11 cellular contexts compared by ENCODE assay signal in the genomic region with DNA sequence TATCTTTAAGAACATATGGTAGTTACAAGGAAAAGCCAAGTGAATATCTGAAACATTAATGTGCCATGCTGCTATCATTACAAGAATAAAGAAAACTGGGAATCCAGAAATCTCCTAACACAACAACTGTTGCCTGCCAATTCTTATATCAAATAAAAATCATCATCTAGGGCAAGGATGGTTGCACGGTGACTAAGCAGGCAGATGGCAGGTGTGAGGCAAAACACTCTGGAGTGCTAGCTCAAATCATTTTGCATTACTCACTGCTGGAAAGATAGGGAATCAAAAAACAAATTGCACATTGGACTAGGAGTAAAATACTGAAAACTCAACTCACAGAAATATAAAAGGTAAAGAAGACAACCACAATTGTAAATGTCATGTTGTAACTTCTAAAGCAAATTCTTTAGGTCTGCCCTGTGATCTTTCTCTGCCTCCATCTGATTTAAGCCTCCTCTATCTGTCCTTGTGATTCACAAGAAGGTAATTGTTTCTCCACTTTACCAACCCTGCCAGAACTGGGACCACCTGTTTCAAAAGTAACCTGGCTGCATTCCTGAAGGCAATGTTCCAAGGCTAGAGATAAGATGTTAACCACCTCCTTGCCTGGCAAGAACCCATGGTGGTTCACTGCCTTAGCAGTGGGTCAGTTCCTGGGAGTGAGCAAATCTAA. TPM values are rescaled to one million over a fixed set of nuclear protein-coding genes. Genes with fewer than 3 reads are reported as not detected.
DNase-seq lines count a peak whose midpoint lies in the region; ATAC-seq and TF ChIP-seq lines count a peak whose summit lies in the region.
"Had no signal": no experiment of that assay in that cellular context is flagged by ENCODE, and none has a peak within 500 bp of the region (broad histone marks: within the 10 kb centered on the region; RNA-seq: fewer than 3 reads in every experiment).

No MANE protein-coding gene starts in this region.

- H3K4me3 Mint-ChIP-seq in activated naive CD8-positive, alpha-beta T cell treated with anti-CD3 and anti-CD28 coated beads, Interleukin-2, amount 50 U/mL, for 24 hours = no peak overlapping the region
- H3K4me3 Mint-ChIP-seq: activated T-helper 1 cell treated with anti-CD3 and anti-CD28 coated beads, Interleukin-12 subunit alpha, Interleukin-12 subunit beta, Interleukin-2, Interleukin-4 antibody, amounts not matched to agents 30 ng/mL and 10 ng/mL and 1 ng/mL, durations not matched to agents 14 hours and 24 hours and 36 hours had no signal

- peaks cover 8% of the 10 kb centered on the region for H3K4me1 ChIP-seq in cardiac muscle cell (ENCODE audit: low read depth)
- peaks cover 0 to 12% of the 10 kb centered on the region in 2 donors for H3K4me1 ChIP-seq in right atrium auricular region
- H3K4me1 ChIP-seq: BLaER1 had no signal

- H3K36me3 ChIP-seq in cardiac muscle cell (no peaks in the 10 kb centered on the region), right atrium auricular region (no peaks in the 10 kb centered on the region)
- H3K36me3 ChIP-seq: BLaER1 had no signal

- no peaks in the 10 kb centered on the region for H3K27me3 Mint-ChIP-seq in activated naive CD8-positive, alpha-beta T cell treated with anti-CD3 and anti-CD28 coated beads, Interleukin-2, amount 50 U/mL, for 24 hours

- no peak overlapping the region for H3K27ac Mint-ChIP-seq in activated naive CD8-positive, alpha-beta T cell treated with anti-CD3 and anti-CD28 coated beads, Interleukin-2, amount 50 U/mL, for 24 hours
- H3K27ac Mint-ChIP-seq: activated T-helper 1 cell treated with anti-CD3 and anti-CD28 coated beads, Interleukin-12 subunit alpha, Interleukin-12 subunit beta, Interleukin-2, Interleukin-4 antibody, amounts not matched to agents 30 ng/mL and 10 ng/mL and 1 ng/mL, durations not matched to agents 14 hours and 24 hours and 36 hours had no signal

- no peak for ATAC-seq in GM21723 (IDR thresholded peaks at IDR 0.05; ENCODE audit: unreplicated experiment)
- ATAC-seq in activated naive CD8-positive, alpha-beta T cell treated with anti-CD3 and anti-CD28 coated beads, Interleukin-2, amount 50 U/mL, for 24 hours = no peak

- CTCF ChIA-PET in RWPE1 (lab: Yijun Ruan, JAX) = interaction anchor here (0.6 to 1.7 kb wide), 11 partner anchors 8 to 697 kb away, joined by 3 to 10 read pairs (median 4); no protein-coding TSS in a partner anchor

- H3K36me3 Mint-ChIP-seq in activated naive CD8-positive, alpha-beta T cell treated with anti-CD3 and anti-CD28 coated beads, Interleukin-2, amount 50 U/mL, for 24 hours (ENCODE audit: low read depth) = no peaks in the 10 kb centered on the region

- POLR2A ChIA-PET in RWPE1 (lab: Yijun Ruan, JAX; ENCODE audit: low non-redundant PET) = no interaction called here

- no peak for TF ChIP-seq CTCF in cardiac muscle cell (IDR thresholded peaks at IDR 0.05; ENCODE audit: low read depth, low read length)
- TF ChIP-seq CTCF in right atrium auricular region (IDR thresholded peaks at IDR 0.05) = no peak
- TF ChIP-seq CTCF in RWPE1 (conservative IDR thresholded peaks at IDR 0.05; ENCODE audit: low read depth) = no peak

- no peaks in the 10 kb centered on the region for H3K4me1 Mint-ChIP-seq in activated naive CD8-positive, alpha-beta T cell treated with anti-CD3 and anti-CD28 coated beads, Interleukin-2, amount 50 U/mL, for 24 hours

- H3K27me3 ChIP-seq in cardiac muscle cell (no peaks in the 10 kb centered on the region), right atrium auricular region (no peaks in the 10 kb centered on the region)
- H3K27me3 ChIP-seq: BLaER1 had no signal

- H3K9me3 Mint-ChIP-seq in activated naive CD8-positive, alpha-beta T cell treated with anti-CD3 and anti-CD28 coated beads, Interleukin-2, amount 50 U/mL, for 24 hours = no peaks in the 10 kb centered on the region
- H3K9me3 Mint-ChIP-seq: activated T-helper 1 cell treated with anti-CD3 and anti-CD28 coated beads, Interleukin-12 subunit alpha, Interleukin-12 subunit beta, Interleukin-2, Interleukin-4 antibody, amounts not matched to agents 30 ng/mL and 10 ng/mL and 1 ng/mL, durations not matched to agents 14 hours and 24 hours and 36 hours had no signal

- H3K4me3 ChIP-seq in cardiac muscle cell = no peak overlapping the region
- H3K4me3 ChIP-seq in right atrium auricular region = no peak overlapping the region
- H3K4me3 ChIP-seq: BLaER1 had no signal

- H3K27ac ChIP-seq in cardiac muscle cell = no peak overlapping the region
- H3K27ac ChIP-seq in right atrium auricular region = peak overlapping the region in 1 of 2 donors; percentile 44
- no peak overlapping the region for H3K27ac ChIP-seq in RWPE1
- H3K27ac ChIP-seq: BLaER1 had no signal

- no peaks in the 10 kb centered on the region for H3K9me3 ChIP-seq in cardiac muscle cell (ENCODE audit: low read depth)
- no peaks in the 10 kb centered on the region for H3K9me3 ChIP-seq in right atrium auricular region
- H3K9me3 ChIP-seq: BLaER1 had no signal

- DNase-seq in cardiac muscle cell (ENCODE audit: low read depth in 1 of 2, low spot score in 1 of 2) = peak; percentile 4 to 37
- no peak for DNase-seq in right atrium auricular region (ENCODE audit: low spot score)
- DNase-seq in RWPE1 (ENCODE audit: low spot score) = peak; percentile 47
- peak; percentile 86 for DNase-seq in iris pigment epithelial cell (ENCODE audit: low read depth)
- DNase-seq in ureter (ENCODE audit: low spot score) = peak; percentile 81
- no peak for DNase-seq in activated naive CD8-positive, alpha-beta T cell treated with anti-CD3 and anti-CD28 coated beads, Interleukin-2, amount 50 U/mL, for 24 hours
- DNase-seq in central memory CD4-positive, alpha-beta T cell = no peak
- DNase-seq: stimulated activated CD4-positive, alpha-beta T cell treated with anti-CD3 and anti-CD28 coated beads, Interleukin-15, amount 100 ng/mL, for 24 hours had no signal

RNA-seq across cellular contexts. Expression of gene LCA5, which starts 33.0 kb away (rescaled TPM):
- total RNA-seq in cardiac muscle cell = 3.5 and 5.9 TPM in 2 replicates
- 4.3 and 6.6 TPM in 2 replicates for polyA plus RNA-seq in cardiac muscle cell
- 1 to 10 TPM; 2.6 to 2.7 TPM for total RNA-seq in right atrium auricular region
- total RNA-seq in ureter = 5.8 TPM

Comparison
In these comparisons a context has a peak if more than half of its experiments do, and no peak if none do; other contexts are left out.
1. DNase-seq: peak in cardiac muscle cell (2 of 2), RWPE1 (single experiment), iris pigment epithelial cell (single experiment) and ureter (single experiment); none in right atrium auricular region (single experiment), activated naive CD8-positive, alpha-beta T cell treated with anti-CD3 and anti-CD28 coated beads, Interleukin-2, amount 50 U/mL, for 24 hours (single experiment) and central memory CD4-positive, alpha-beta T cell (single experiment).